ENCODE assay signal across 32 cellular contexts in the genomic region with DNA sequence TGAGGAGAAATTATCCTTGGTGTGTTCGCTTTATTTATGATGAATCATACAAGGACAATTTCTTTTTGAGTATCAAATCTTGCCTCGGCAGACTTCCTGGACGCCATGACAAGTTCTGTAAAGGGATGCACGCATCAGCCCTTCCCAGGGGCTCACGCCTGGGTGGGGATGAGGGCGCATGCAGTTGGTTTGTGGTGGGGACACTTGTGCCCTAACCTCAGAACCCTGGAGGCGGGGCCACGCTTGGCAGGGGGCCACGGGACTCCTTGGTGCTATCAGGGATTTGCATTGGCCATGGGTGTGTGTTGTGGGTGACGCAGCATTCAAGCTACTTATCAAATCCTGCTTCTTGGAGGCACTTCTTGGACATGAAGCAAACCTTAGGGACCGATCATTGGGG.
"Had no signal": no experiment of that assay in that cellular context is flagged by ENCODE, and none has a peak within 500 bp of the region (broad histone marks: within the 10 kb centered on the region; RNA-seq: fewer than 3 reads in every experiment).

No MANE protein-coding gene starts in this region.

- H3K27ac ChIP-seq: cardiac muscle cell, KMS-11, Peyer's patch, SJSA1, VCaP had no signal

- H3K4me3 ChIP-seq: cardiac muscle cell, Peyer's patch, SJSA1 had no signal

- H3K9me3 Mint-ChIP-seq: activated B cell treated with CpG ODN at 0.5 μM for 24 hours; activated CD4-positive, alpha-beta memory T cell treated with anti-CD3 and anti-CD28 coated beads for 36 hours; activated naive CD8-positive, alpha-beta T cell treated with anti-CD3 and anti-CD28 coated beads for 36 hours; activated T-cell treated with anti-CD3 and anti-CD28 coated beads, Interleukin-2, amount 50 U/mL, for 72 hours; activated T-helper 17 cell treated with anti-CD3 and anti-CD28 coated beads, Interleukin-2, amount 50 U/mL, for 72 hours; central memory CD8-positive, alpha-beta T cell had no signal

- H3K4me2 ChIP-seq: KMS-11, SK-N-SH had no signal

- H3K27me3 Mint-ChIP-seq: activated B cell treated with CpG ODN at 0.5 μM for 24 hours; activated CD4-positive, alpha-beta memory T cell treated with anti-CD3 and anti-CD28 coated beads for 36 hours; activated naive CD8-positive, alpha-beta T cell treated with anti-CD3 and anti-CD28 coated beads for 36 hours; activated T-helper 17 cell treated with anti-CD3 and anti-CD28 coated beads, Interleukin-2, amount 50 U/mL, for 72 hours had no signal

- H3K9me3 ChIP-seq: Peyer's patch, SJSA1, SK-N-SH had no signal

- H3K9ac ChIP-seq: KMS-11, SK-N-SH had no signal

- H3K27ac Mint-ChIP-seq: activated B cell treated with CpG ODN at 0.5 μM for 24 hours; activated CD4-positive, alpha-beta memory T cell treated with anti-CD3 and anti-CD28 coated beads for 36 hours; activated naive CD8-positive, alpha-beta T cell treated with anti-CD3 and anti-CD28 coated beads for 36 hours; activated T-cell treated with anti-CD3 and anti-CD28 coated beads, Interleukin-2, amount 50 U/mL, for 72 hours; activated T-helper 17 cell treated with anti-CD3 and anti-CD28 coated beads, Interleukin-2, amount 50 U/mL, for 72 hours; T-helper 17 cell had no signal

- H3K4me3 Mint-ChIP-seq: activated B cell treated with CpG ODN at 0.5 μM for 24 hours; activated CD4-positive, alpha-beta memory T cell treated with anti-CD3 and anti-CD28 coated beads for 36 hours; activated naive CD8-positive, alpha-beta T cell treated with anti-CD3 and anti-CD28 coated beads for 36 hours; activated T-cell treated with anti-CD3 and anti-CD28 coated beads, Interleukin-2, amount 50 U/mL, for 72 hours; activated T-helper 17 cell treated with anti-CD3 and anti-CD28 coated beads, Interleukin-2, amount 50 U/mL, for 72 hours; central memory CD8-positive, alpha-beta T cell; T-helper 17 cell had no signal

- H3K27me3 ChIP-seq: cardiac muscle cell, Peyer's patch, SJSA1 had no signal

- DNase-seq: activated B cell treated with CpG ODN at 0.5 μM for 24 hours; activated CD4-positive, alpha-beta memory T cell treated with anti-CD3 and anti-CD28 coated beads for 36 hours; activated CD4-positive, alpha-beta T cell treated with anti-CD3 and anti-CD28 coated beads for 4 hours; activated CD4-positive, alpha-beta T cell treated with anti-CD3 and anti-CD28 coated beads, Interleukin-2, amount 50 U/mL, for 1 hour; activated CD4-positive, CD25-positive, alpha-beta regulatory T cell treated with anti-CD3 and anti-CD28 coated beads, Interleukin-2, amount 50 U/mL, for 72 hours; activated CD8-positive, alpha-beta memory T cell treated with anti-CD3 and anti-CD28 coated beads, Interleukin-2, amount 50 U/mL, for 48 hours; activated effector memory CD4-positive, alpha-beta T cell treated with anti-CD3 and anti-CD28 coated beads, Interleukin-2, amount 50 U/mL, for 16 hours; activated naive CD4-positive, alpha-beta T cell; activated naive CD4-positive, alpha-beta T cell treated with anti-CD3 and anti-CD28 coated beads, Interleukin-2, amount 50 U/mL, for 16 hours; activated naive CD8-positive, alpha-beta T cell treated with anti-CD3 and anti-CD28 coated beads for 36 hours; activated T-cell treated with anti-CD3 and anti-CD28 coated beads, Interleukin-2, amount 50 U/mL, for 72 hours; amniotic stem cell; MM.1S; MV-4-11; NCI-H1092; NCI-H1436 treated with DMSO at 0.1 percent for 48 hours; NCI-H1694 treated with DMSO at 0.1 percent for 48 hours; NCI-H2029; NCI-H345; NCI-H524 treated with DMSO at 0.1 percent for 48 hours; PC-3; Peyer's patch; RPMI8226; SHP77 treated with DMSO at 0.1 percent for 48 hours; SK-N-SH; T-helper 17 cell had no signal

- H3K36me3 ChIP-seq: cardiac muscle cell, Peyer's patch had no signal

- H3K4me1 ChIP-seq: Peyer's patch, SJSA1 had no signal

- H3K36me3 Mint-ChIP-seq: activated CD4-positive, alpha-beta memory T cell treated with anti-CD3 and anti-CD28 coated beads for 36 hours; activated naive CD8-positive, alpha-beta T cell treated with anti-CD3 and anti-CD28 coated beads for 36 hours had no signal

- H3K4me1 Mint-ChIP-seq: activated B cell treated with CpG ODN at 0.5 μM for 24 hours; activated naive CD8-positive, alpha-beta T cell treated with anti-CD3 and anti-CD28 coated beads for 36 hours; activated T-helper 17 cell treated with anti-CD3 and anti-CD28 coated beads, Interleukin-2, amount 50 U/mL, for 72 hours; central memory CD8-positive, alpha-beta T cell; T-helper 17 cell had no signal
